In the genomic region with DNA sequence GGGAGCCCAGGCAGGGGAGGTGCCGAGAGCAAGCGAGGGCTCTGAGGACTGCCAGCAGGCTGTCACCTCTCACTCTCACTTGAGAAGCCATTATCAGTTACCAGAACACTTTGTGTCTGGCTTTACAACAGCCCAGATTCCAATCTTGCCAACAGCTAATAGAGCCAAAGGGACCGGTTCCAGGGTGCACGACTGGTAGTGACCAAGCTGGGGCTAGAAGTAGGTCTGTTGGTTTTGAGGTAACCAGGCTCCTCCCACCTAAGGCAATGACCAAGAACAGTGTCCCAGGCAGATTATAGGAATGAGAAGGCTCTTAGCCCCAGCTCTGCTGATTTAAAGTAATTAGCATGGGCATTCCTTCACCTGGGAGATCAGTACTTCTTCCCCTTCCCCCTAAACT, we compare ENCODE assay signal across 17 cellular contexts. TPM values are rescaled to one million over a fixed set of nuclear protein-coding genes. Genes with fewer than 3 reads are reported as not detected.
DNase-seq lines count a peak whose midpoint lies in the region; ATAC-seq and TF ChIP-seq lines count a peak whose summit lies in the region.
"Had no signal": no experiment of that assay in that cellular context is flagged by ENCODE, and none has a peak within 500 bp of the region (broad histone marks: within the 10 kb centered on the region; RNA-seq: fewer than 3 reads in every experiment).

No MANE protein-coding gene starts in this region.

- no peaks in the 10 kb centered on the region for H3K27me3 Mint-ChIP-seq in activated CD8-positive, alpha-beta memory T cell treated with anti-CD3 and anti-CD28 coated beads, Interleukin-2, amount 10 ng/mL, durations not matched to agents 7 days and 5 days
- no peaks in the 10 kb centered on the region for H3K27me3 Mint-ChIP-seq in activated T-helper 1 cell treated with anti-CD3 and anti-CD28 coated beads, Interleukin-12 subunit alpha, Interleukin-12 subunit beta, Interleukin-2, Interleukin-4 antibody, amounts not matched to agents 30 ng/mL and 10 ng/mL and 1 ng/mL, durations not matched to agents 14 hours and 24 hours and 36 hours (ENCODE audit: insufficient read depth)
- H3K27me3 Mint-ChIP-seq in chondrocyte (ENCODE audit: low read depth) = peaks cover 37% of the 10 kb centered on the region

- intact Hi-C loops in activated T-helper 1 cell treated with anti-CD3 and anti-CD28 coated beads, Interleukin-12 subunit alpha, Interleukin-12 subunit beta, Interleukin-2, Interleukin-4 antibody, amounts not matched to agents 30 ng/mL and 10 ng/mL and 1 ng/mL, durations not matched to agents 14 hours and 24 hours and 36 hours (cut with micrococcal nuclease) = no loop called here

- CTCF ChIA-PET in activated CD8-positive, alpha-beta memory T cell treated with anti-CD3 and anti-CD28 coated beads, Interleukin-2, amount 10 ng/mL, durations not matched to agents 7 days and 5 days (lab: Charles Lee) = interaction anchor here (0.9 to 39.2 kb wide), 6 partner anchors 9 to 75 kb away, joined by 3 to 459 read pairs (median 6); no protein-coding TSS in a partner anchor

- no peaks in the 10 kb centered on the region for H3K36me3 ChIP-seq in right atrium auricular region
- H3K36me3 ChIP-seq: esophagus squamous epithelium, SJSA1 had no signal

- no peak overlapping the region for H3K4me3 Mint-ChIP-seq in activated CD8-positive, alpha-beta memory T cell treated with anti-CD3 and anti-CD28 coated beads, Interleukin-2, amount 10 ng/mL, durations not matched to agents 7 days and 5 days
- H3K4me3 Mint-ChIP-seq in activated T-helper 1 cell treated with anti-CD3 and anti-CD28 coated beads, Interleukin-12 subunit alpha, Interleukin-12 subunit beta, Interleukin-2, Interleukin-4 antibody, amounts not matched to agents 30 ng/mL and 10 ng/mL and 1 ng/mL, durations not matched to agents 14 hours and 24 hours and 36 hours = no peak overlapping the region
- no peak overlapping the region for H3K4me3 Mint-ChIP-seq in chondrocyte (ENCODE audit: unreplicated experiment)
- H3K4me3 Mint-ChIP-seq: nephron had no signal

- no peak overlapping the region for H3K4me3 ChIP-seq in right atrium auricular region
- H3K4me3 ChIP-seq: esophagus squamous epithelium, hepatocyte, SJSA1 had no signal

- ATAC-seq in activated CD8-positive, alpha-beta memory T cell treated with anti-CD3 and anti-CD28 coated beads, Interleukin-2, amount 10 ng/mL, durations not matched to agents 7 days and 5 days = no peak
- ATAC-seq: HepG2 had no signal

- DNase-seq in activated CD8-positive, alpha-beta memory T cell treated with anti-CD3 and anti-CD28 coated beads, Interleukin-2, amount 10 ng/mL, durations not matched to agents 7 days and 5 days = no peak
- no peak for DNase-seq in activated CD8-positive, alpha-beta memory T cell treated with anti-CD3 and anti-CD28 coated beads for 24 hours
- no peak for DNase-seq in activated T-helper 1 cell treated with anti-CD3 and anti-CD28 coated beads, Interleukin-12 subunit alpha, Interleukin-12 subunit beta, Interleukin-2, Interleukin-4 antibody, amounts not matched to agents 30 ng/mL and 10 ng/mL and 1 ng/mL, durations not matched to agents 14 hours and 24 hours and 36 hours (ENCODE audit: low spot score)
- DNase-seq in right atrium auricular region (ENCODE audit: low spot score) (peak; percentile 23), chondrocyte (ENCODE audit: low spot score) (no peak), cerebellum (ENCODE audit: low spot score) (no peak), DMS153 (lab: John Stamatoyannopoulos, UW) (no peak)
- DNase-seq: amniotic stem cell; esophagus squamous epithelium; NCI-H2171; stimulated activated CD4-positive, alpha-beta T cell treated with anti-CD3 and anti-CD28 coated beads, Interleukin-2, amount 100 ng/mL, for 24 hours had no signal

- no peaks in the 10 kb centered on the region for H3K9me3 Mint-ChIP-seq in activated CD8-positive, alpha-beta memory T cell treated with anti-CD3 and anti-CD28 coated beads, Interleukin-2, amount 10 ng/mL, durations not matched to agents 7 days and 5 days (ENCODE audit: low read depth)
- H3K9me3 Mint-ChIP-seq in activated T-helper 1 cell treated with anti-CD3 and anti-CD28 coated beads, Interleukin-12 subunit alpha, Interleukin-12 subunit beta, Interleukin-2, Interleukin-4 antibody, amounts not matched to agents 30 ng/mL and 10 ng/mL and 1 ng/mL, durations not matched to agents 14 hours and 24 hours and 36 hours = no peaks in the 10 kb centered on the region
- H3K9me3 Mint-ChIP-seq in chondrocyte (ENCODE audit: low read depth) = no peaks in the 10 kb centered on the region
- H3K9me3 Mint-ChIP-seq: nephron had no signal

- H3K27me3 ChIP-seq in right atrium auricular region = no peaks in the 10 kb centered on the region
- H3K27me3 ChIP-seq: hepatocyte, SJSA1 had no signal

- H3K4me1 ChIP-seq in right atrium auricular region = peaks cover 0 to 18% of the 10 kb centered on the region in 2 donors
- H3K4me1 ChIP-seq: esophagus squamous epithelium, SJSA1 had no signal

- peak overlapping the region; percentile 74 for H3K27ac Mint-ChIP-seq in activated CD8-positive, alpha-beta memory T cell treated with anti-CD3 and anti-CD28 coated beads, Interleukin-2, amount 10 ng/mL, durations not matched to agents 7 days and 5 days
- peak overlapping the region; percentile 40 for H3K27ac Mint-ChIP-seq in activated T-helper 1 cell treated with anti-CD3 and anti-CD28 coated beads, Interleukin-12 subunit alpha, Interleukin-12 subunit beta, Interleukin-2, Interleukin-4 antibody, amounts not matched to agents 30 ng/mL and 10 ng/mL and 1 ng/mL, durations not matched to agents 14 hours and 24 hours and 36 hours
- H3K27ac Mint-ChIP-seq in chondrocyte (ENCODE audit: unreplicated experiment) = no peak overlapping the region
- H3K27ac Mint-ChIP-seq: nephron had no signal

- no peaks in the 10 kb centered on the region for H3K9me3 ChIP-seq in right atrium auricular region
- H3K9me3 ChIP-seq: esophagus squamous epithelium, SJSA1 had no signal

- no peak for TF ChIP-seq CTCF in right atrium auricular region (IDR thresholded peaks at IDR 0.05)
- TF ChIP-seq CTCF in chondrocyte (IDR thresholded peaks at IDR 0.05) = no peak

- H3K36me3 Mint-ChIP-seq in activated CD8-positive, alpha-beta memory T cell treated with anti-CD3 and anti-CD28 coated beads, Interleukin-2, amount 10 ng/mL, durations not matched to agents 7 days and 5 days = peaks cover 42% of the 10 kb centered on the region
- H3K36me3 Mint-ChIP-seq in activated T-helper 1 cell treated with anti-CD3 and anti-CD28 coated beads, Interleukin-12 subunit alpha, Interleukin-12 subunit beta, Interleukin-2, Interleukin-4 antibody, amounts not matched to agents 30 ng/mL and 10 ng/mL and 1 ng/mL, durations not matched to agents 14 hours and 24 hours and 36 hours (ENCODE audit: low read depth) = peaks cover 28% of the 10 kb centered on the region
- H3K36me3 Mint-ChIP-seq in chondrocyte (ENCODE audit: low read depth) = no peaks in the 10 kb centered on the region

- H3K27ac ChIP-seq in right atrium auricular region (peak overlapping the region in 1 of 2 donors; percentile 25), temporal lobe (ENCODE audit: low read depth, low read length) (peak overlapping the region; percentile 50)
- H3K27ac ChIP-seq: hepatocyte, SJSA1 had no signal

- peaks cover 79% of the 10 kb centered on the region for H3K4me1 Mint-ChIP-seq in activated CD8-positive, alpha-beta memory T cell treated with anti-CD3 and anti-CD28 coated beads, Interleukin-2, amount 10 ng/mL, durations not matched to agents 7 days and 5 days
- peaks cover 74% of the 10 kb centered on the region for H3K4me1 Mint-ChIP-seq in activated T-helper 1 cell treated with anti-CD3 and anti-CD28 coated beads, Interleukin-12 subunit alpha, Interleukin-12 subunit beta, Interleukin-2, Interleukin-4 antibody, amounts not matched to agents 30 ng/mL and 10 ng/mL and 1 ng/mL, durations not matched to agents 14 hours and 24 hours and 36 hours (ENCODE audit: low read depth)
- no peaks in the 10 kb centered on the region for H3K4me1 Mint-ChIP-seq in chondrocyte (ENCODE audit: low read depth)
- H3K4me1 Mint-ChIP-seq: nephron had no signal

RNA-seq across cellular contexts. Expression of a gene that starts 7.2 kb away (rescaled TPM):
- total RNA-seq in activated CD8-positive, alpha-beta memory T cell treated with anti-CD3 and anti-CD28 coated beads, Interleukin-2, amount 10 ng/mL, durations not matched to agents 7 days and 5 days = 100 to 1,000 TPM; 247 to 260 TPM
- total RNA-seq in activated T-helper 1 cell treated with anti-CD3 and anti-CD28 coated beads, Interleukin-12 subunit alpha, Interleukin-12 subunit beta, Interleukin-2, Interleukin-4 antibody, amounts not matched to agents 30 ng/mL and 10 ng/mL and 1 ng/mL, durations not matched to agents 14 hours and 24 hours and 36 hours = 87.8 and 88.3 TPM in 2 replicates
- 10 to 100 TPM in 1 of 2 donors, 1 to 10 TPM in 1; 4.6 to 11.4 TPM for total RNA-seq in right atrium auricular region
- 1.2 TPM for total RNA-seq in temporal lobe
- 0.12 to 0.77 TPM in 2 of 3 replicates, not detected in the other for total RNA-seq in chondrocyte
- total RNA-seq in cerebellum = 3.0 TPM
- total RNA-seq: HepG2, SJSA1 had no signal

RNA-seq across cellular contexts. Expression of a gene that starts 49.8 kb away (rescaled TPM):
- total RNA-seq in activated CD8-positive, alpha-beta memory T cell treated with anti-CD3 and anti-CD28 coated beads, Interleukin-2, amount 10 ng/mL, durations not matched to agents 7 days and 5 days = 1 to 10 TPM; 1.7 to 2.0 TPM
- total RNA-seq in activated T-helper 1 cell treated with anti-CD3 and anti-CD28 coated beads, Interleukin-12 subunit alpha, Interleukin-12 subunit beta, Interleukin-2, Interleukin-4 antibody, amounts not matched to agents 30 ng/mL and 10 ng/mL and 1 ng/mL, durations not matched to agents 14 hours and 24 hours and 36 hours = 1.2 and 1.5 TPM in 2 replicates
- total RNA-seq in right atrium auricular region (not detected), temporal lobe (0.25 TPM), chondrocyte (not detected in 3 replicates), cerebellum (0.09 TPM)
- total RNA-seq: HepG2, renal cortical epithelial cell, SJSA1 had no signal
